In genomic region chr6:4067673-4068072, GRCh38 we compare ENCODE assay signal across 23 cellular contexts. TPM values are rescaled to one million over a fixed set of nuclear protein-coding genes. Genes with fewer than 3 reads are reported as not detected.
DNase-seq lines count a peak whose midpoint lies in the region; ATAC-seq and TF ChIP-seq lines count a peak whose summit lies in the region.
"Had no signal": no experiment of that assay in that cellular context is flagged by ENCODE, and none has a peak within 500 bp of the region (broad histone marks: within the 10 kb centered on the region; RNA-seq: fewer than 3 reads in every experiment).

No MANE protein-coding gene starts in this region.

- H3K27me3 Mint-ChIP-seq in activated naive CD4-positive, alpha-beta T cell treated with anti-CD3 and anti-CD28 coated beads, Interleukin-2, amount 50 U/mL, for 24 hours: no peaks in the 10 kb centered on the region
- peaks cover 4% of the 10 kb centered on the region for H3K27me3 Mint-ChIP-seq in activated naive CD4-positive, alpha-beta T cell treated with anti-CD3 and anti-CD28 coated beads, Interleukin-2, amount 10 ng/mL, durations not matched to agents 7 days and 5 days
- no peaks in the 10 kb centered on the region for H3K27me3 Mint-ChIP-seq in memory B cell
- no peaks in the 10 kb centered on the region for H3K27me3 Mint-ChIP-seq in stimulated activated naive B cell treated with anti-CD40 and anti-IgM and Interleukin-4, amounts not matched to agents 10 μg/mL and 1 μg/mL and 100 μg/mL, for 72 hours
- H3K27me3 Mint-ChIP-seq: CD4-positive, alpha-beta T cell had no signal

- CTCF ChIA-PET in activated naive CD4-positive, alpha-beta T cell treated with anti-CD3 and anti-CD28 coated beads, Interleukin-2, amount 10 ng/mL, durations not matched to agents 7 days and 5 days (lab: Charles Lee): no interaction called here

- no peak overlapping the region for H3K4me3 Mint-ChIP-seq in activated naive CD4-positive, alpha-beta T cell treated with anti-CD3 and anti-CD28 coated beads, Interleukin-2, amount 50 U/mL, for 24 hours
- no peak overlapping the region for H3K4me3 Mint-ChIP-seq in activated naive CD4-positive, alpha-beta T cell treated with anti-CD3 and anti-CD28 coated beads, Interleukin-2, amount 10 ng/mL, durations not matched to agents 7 days and 5 days
- H3K4me3 Mint-ChIP-seq in memory B cell: no peak overlapping the region
- no peak overlapping the region for H3K4me3 Mint-ChIP-seq in stimulated activated naive B cell treated with anti-CD40 and anti-IgM and Interleukin-4, amounts not matched to agents 10 μg/mL and 1 μg/mL and 100 μg/mL, for 72 hours
- H3K4me3 Mint-ChIP-seq: CD4-positive, alpha-beta T cell had no signal

- no peaks in the 10 kb centered on the region for H3K4me1 ChIP-seq in colonic mucosa
- H3K4me1 ChIP-seq: A549 had no signal

- no peaks in the 10 kb centered on the region for H3K9me3 ChIP-seq in colonic mucosa
- H3K9me3 ChIP-seq: A549, HAP-1 had no signal

- H3K9me3 Mint-ChIP-seq in activated naive CD4-positive, alpha-beta T cell treated with anti-CD3 and anti-CD28 coated beads, Interleukin-2, amount 50 U/mL, for 24 hours: no peaks in the 10 kb centered on the region
- no peaks in the 10 kb centered on the region for H3K9me3 Mint-ChIP-seq in activated naive CD4-positive, alpha-beta T cell treated with anti-CD3 and anti-CD28 coated beads, Interleukin-2, amount 10 ng/mL, durations not matched to agents 7 days and 5 days
- no peaks in the 10 kb centered on the region for H3K9me3 Mint-ChIP-seq in memory B cell
- H3K9me3 Mint-ChIP-seq in stimulated activated naive B cell treated with anti-CD40 and anti-IgM and Interleukin-4, amounts not matched to agents 10 μg/mL and 1 μg/mL and 100 μg/mL, for 72 hours: no peaks in the 10 kb centered on the region
- H3K9me3 Mint-ChIP-seq: CD4-positive, alpha-beta T cell had no signal

- no peak overlapping the region for H3K4me3 ChIP-seq in colonic mucosa
- H3K4me3 ChIP-seq: A549, GM23248, HAP-1, PC-9 had no signal

- TF ChIP-seq CTCF in colonic mucosa (IDR thresholded peaks at IDR 0.05): no peak

- intact Hi-C loops in colonic mucosa (cut with DNase I): no loop called here

- H3K27ac Mint-ChIP-seq in activated naive CD4-positive, alpha-beta T cell treated with anti-CD3 and anti-CD28 coated beads, Interleukin-2, amount 50 U/mL, for 24 hours: peak overlapping the region; percentile 12
- no peak overlapping the region for H3K27ac Mint-ChIP-seq in activated naive CD4-positive, alpha-beta T cell treated with anti-CD3 and anti-CD28 coated beads, Interleukin-2, amount 10 ng/mL, durations not matched to agents 7 days and 5 days
- H3K27ac Mint-ChIP-seq in memory B cell: peak overlapping the region; percentile 28
- H3K27ac Mint-ChIP-seq in stimulated activated naive B cell treated with anti-CD40 and anti-IgM and Interleukin-4, amounts not matched to agents 10 μg/mL and 1 μg/mL and 100 μg/mL, for 72 hours: peak overlapping the region; percentile 42
- H3K27ac Mint-ChIP-seq: CD4-positive, alpha-beta T cell had no signal

- no peak for ATAC-seq in memory B cell (ENCODE audit: low read depth)
- ATAC-seq in stimulated activated naive B cell treated with anti-CD40 and anti-IgM and Interleukin-4, amounts not matched to agents 10 μg/mL and 1 μg/mL and 100 μg/mL, for 72 hours (replicated peaks): no peak
- ATAC-seq: A549 had no signal

- H3K27me3 ChIP-seq in colonic mucosa: no peaks in the 10 kb centered on the region

- H3K36me3 Mint-ChIP-seq in activated naive CD4-positive, alpha-beta T cell treated with anti-CD3 and anti-CD28 coated beads, Interleukin-2, amount 50 U/mL, for 24 hours: peaks cover 2% of the 10 kb centered on the region
- H3K36me3 Mint-ChIP-seq in activated naive CD4-positive, alpha-beta T cell treated with anti-CD3 and anti-CD28 coated beads, Interleukin-2, amount 10 ng/mL, durations not matched to agents 7 days and 5 days: peaks cover 31% of the 10 kb centered on the region
- H3K36me3 Mint-ChIP-seq in memory B cell: peaks cover 14% of the 10 kb centered on the region
- H3K36me3 Mint-ChIP-seq in stimulated activated naive B cell treated with anti-CD40 and anti-IgM and Interleukin-4, amounts not matched to agents 10 μg/mL and 1 μg/mL and 100 μg/mL, for 72 hours: peaks cover 7 to 29% of the 10 kb centered on the region in 2 donors

- H3K4me1 Mint-ChIP-seq in activated naive CD4-positive, alpha-beta T cell treated with anti-CD3 and anti-CD28 coated beads, Interleukin-2, amount 50 U/mL, for 24 hours: no peaks in the 10 kb centered on the region
- no peaks in the 10 kb centered on the region for H3K4me1 Mint-ChIP-seq in activated naive CD4-positive, alpha-beta T cell treated with anti-CD3 and anti-CD28 coated beads, Interleukin-2, amount 10 ng/mL, durations not matched to agents 7 days and 5 days
- H3K4me1 Mint-ChIP-seq in memory B cell: no peaks in the 10 kb centered on the region
- no peaks in the 10 kb centered on the region for H3K4me1 Mint-ChIP-seq in stimulated activated naive B cell treated with anti-CD40 and anti-IgM and Interleukin-4, amounts not matched to agents 10 μg/mL and 1 μg/mL and 100 μg/mL, for 72 hours

- DNase-seq in activated naive CD4-positive, alpha-beta T cell treated with anti-CD3 and anti-CD28 coated beads, Interleukin-2, amount 10 ng/mL, durations not matched to agents 7 days and 5 days: no peak
- DNase-seq in colonic mucosa (no peak), memory B cell (ENCODE audit: low spot score in 2 of 2) (no peak), GF-D8 (lab: John Stamatoyannopoulos, UW) (no peak), mesenteric fat pad (ENCODE audit: low spot score) (no peak)
- DNase-seq in stimulated activated naive B cell treated with anti-CD40 and anti-IgM and Interleukin-4, amounts not matched to agents 10 μg/mL and 1 μg/mL and 100 μg/mL, for 72 hours: no peak
- no peak for DNase-seq in NK-92 treated with Interleukin-12 subunit alpha and Interleukin-12 subunit beta, amount 100 ng/mL, for 24 hours (lab: John Stamatoyannopoulos, UW)
- DNase-seq: CD4-positive, alpha-beta T cell; DMS153; GDM1; GM23248; MV-4-11; NCI-H1417; NCI-H187; NCI-H226; NCI-H524; PC-9 had no signal

- H3K36me3 ChIP-seq in colonic mucosa: no peaks in the 10 kb centered on the region

- peak overlapping the region; percentile 46 for H3K27ac ChIP-seq in colonic mucosa
- H3K27ac ChIP-seq: A549, GM23248, KMS-11, PC-9 had no signal

- no peak overlapping the region for H3K9ac ChIP-seq in colonic mucosa (ENCODE audit: low read depth in 2 of 2, low read length in 2 of 2)
- H3K9ac ChIP-seq: GM23248, KMS-11 had no signal

RNA-seq across cellular contexts. Expression of gene FAM217A, which starts 11.3 kb away (rescaled TPM):
- total RNA-seq in colonic mucosa (not detected), mesenteric fat pad (not detected)
- total RNA-seq: CD4-positive, alpha-beta T cell; Daoy; GM23248; HT-29; PC-9 had no signal
